Comparison of ENCODE assay signal across 21 cellular contexts in genomic region chr1:1118011-1118892, GRCh38. TPM values are rescaled to one million over a fixed set of nuclear protein-coding genes. Genes with fewer than 3 reads are reported as not detected.
DNase-seq lines count a peak whose midpoint lies in the region; ATAC-seq, FAIRE-seq and TF ChIP-seq lines count a peak whose summit lies in the region.
"Had no signal": no experiment of that assay in that cellular context is flagged by ENCODE, and none has a peak within 500 bp of the region (broad histone marks: within the 10 kb centered on the region; RNA-seq: fewer than 3 reads in every experiment).

No MANE protein-coding gene starts in this region.

- no peak overlapping the region for H3K27ac ChIP-seq in kidney (ENCODE audit: low read depth in 2 of 2, low read length in 2 of 2)
- H3K27ac ChIP-seq: SJSA1 had no signal

- H3K27ac Mint-ChIP-seq in WTC11 (no peak overlapping the region), progenitor cell of endocrine pancreas (no peak overlapping the region)
- H3K27ac Mint-ChIP-seq: activated B cell treated with CpG ODN at 0.5 μM for 24 hours had no signal

- H3K27me3 Mint-ChIP-seq in WTC11 (ENCODE audit: low read depth) = peaks cover 29% of the 10 kb centered on the region
- peaks cover 23% of the 10 kb centered on the region for H3K27me3 Mint-ChIP-seq in progenitor cell of endocrine pancreas

- no peaks in the 10 kb centered on the region for H3K36me3 ChIP-seq in kidney (ENCODE audit: control insufficient read depth in 1 of 2, insufficient read depth in 2 of 2, low read length in 2 of 2)

- H3K36me3 Mint-ChIP-seq in WTC11 (peaks cover 5% of the 10 kb centered on the region), progenitor cell of endocrine pancreas (ENCODE audit: insufficient read depth) (peaks cover 4% of the 10 kb centered on the region)

- intact Hi-C loops in kidney (cut with DNase I) = no loop called here

- H3K4me3 Mint-ChIP-seq in WTC11 (peak overlapping the region; percentile 12; the same call in 1 of the 2 replicates), progenitor cell of endocrine pancreas (ENCODE audit: low read depth) (peak overlapping the region; percentile 40)

- peaks cover 8% of the 10 kb centered on the region for H3K4me1 Mint-ChIP-seq in WTC11
- H3K4me1 Mint-ChIP-seq in progenitor cell of endocrine pancreas (ENCODE audit: low read depth) = peaks cover 9% of the 10 kb centered on the region

- H3K4me3 ChIP-seq in kidney (ENCODE audit: low read length in 2 of 2) = no peak overlapping the region
- H3K4me3 ChIP-seq: SJSA1 had no signal

- FAIRE-seq in kidney (lab: Jason Lieb, UNC) = no peak
- no peak for FAIRE-seq in HTR-8/SVneo (lab: Jason Lieb, UNC)
- FAIRE-seq: frontal cortex, G401.6 had no signal

- H3K9me3 Mint-ChIP-seq in WTC11 (peaks cover 4% of the 10 kb centered on the region), progenitor cell of endocrine pancreas (ENCODE audit: low read depth) (peaks cover 4% of the 10 kb centered on the region)

- CTCF ChIA-PET in WTC11 (lab: Charles Lee) = interaction anchor here (0.7 to 3.3 kb wide), 3 partner anchors 54 to 173 kb away, joined by 3 to 9 read pairs (median 5); no protein-coding TSS in a partner anchor

- ATAC-seq in activated CD4-positive, CD25-positive, alpha-beta regulatory T cell treated with anti-CD3 and anti-CD28 coated beads, Interleukin-2, amount 50 U/mL, for 24 hours = no peak
- ATAC-seq in WTC11 (no peak), GM21367 (IDR thresholded peaks at IDR 0.05; ENCODE audit: unreplicated experiment) (no peak)
- ATAC-seq: HCT116, left lobe of liver had no signal

- peak; percentile 22 for DNase-seq in activated CD4-positive, CD25-positive, alpha-beta regulatory T cell treated with anti-CD3 and anti-CD28 coated beads, Interleukin-2, amount 50 U/mL, for 72 hours
- DNase-seq in WTC11 (ENCODE audit: low spot score) = no peak
- peak; percentile 73 for DNase-seq in kidney
- DNase-seq in progenitor cell of endocrine pancreas (ENCODE audit: low spot score, unreplicated experiment) = no peak
- DNase-seq in COR-L47 (lab: John Stamatoyannopoulos, UW) = no peak
- no peak for DNase-seq in HTR-8/SVneo (ENCODE audit: insufficient read length, low spot score)
- DNase-seq: 8988T, activated B cell treated with CpG ODN at 0.5 μM for 24 hours, cortex of kidney, NCI-H1105 treated with DMSO at 0.1 percent for 48 hours had no signal

- H3K9me3 ChIP-seq in kidney (ENCODE audit: control insufficient read depth in 1 of 2, low read length in 2 of 2) = peaks cover 0 to 4% of the 10 kb centered on the region in 2 donors

- H3K4me1 ChIP-seq in kidney (ENCODE audit: control insufficient read depth in 1 of 2, insufficient read depth in 1 of 2, low read depth in 1 of 2, low read length in 2 of 2) = peaks cover 0 to 9% of the 10 kb centered on the region in 2 donors

- POLR2A ChIA-PET in WTC11 (lab: Charles Lee) = no interaction called here

- no peak overlapping the region for H3K9ac ChIP-seq in kidney (ENCODE audit: low read length in 2 of 2)

- no peak for TF ChIP-seq CTCF in WTC11 (IDR thresholded peaks at IDR 0.05)
- TF ChIP-seq CTCF in kidney (IDR thresholded peaks at IDR 0.05; ENCODE audit: borderline replicate concordance, extremely low read depth, insufficient read depth) = no peak
- no peak for TF ChIP-seq CTCF in progenitor cell of endocrine pancreas (IDR thresholded peaks at IDR 0.05; ENCODE audit: unreplicated experiment)

TF ChIP-seq in WTC11, 78 proteins besides CTCF, POLR2A, EP300 and RAD21:
- no peak for TF ChIP-seq ZNF317 (CRISPR knock-in tag; IDR thresholded peaks at IDR 0.05; ENCODE audit: borderline replicate concordance, low read depth)
- TF ChIP-seq TP53 (CRISPR knock-in tag; IDR thresholded peaks at IDR 0.05) = no peak
- TF ChIP-seq GRHL2 (CRISPR knock-in tag; IDR thresholded peaks at IDR 0.05; ENCODE audit: insufficient replicate concordance, severe bottlenecking) = no peak
- no peak for TF ChIP-seq ESRRA (CRISPR knock-in tag; IDR thresholded peaks at IDR 0.05; ENCODE audit: borderline replicate concordance)
- TF ChIP-seq EMX1 (CRISPR knock-in tag; IDR thresholded peaks at IDR 0.05) = no peak
- TF ChIP-seq ELF4 (CRISPR knock-in tag; IDR thresholded peaks at IDR 0.05; ENCODE audit: low read depth) = no peak
- no peak for TF ChIP-seq ZNF396 (CRISPR knock-in tag; IDR thresholded peaks at IDR 0.05; ENCODE audit: borderline replicate concordance)
- no peak for TF ChIP-seq E2F5 (CRISPR knock-in tag; IDR thresholded peaks at IDR 0.05)
- TF ChIP-seq ZBTB43 (CRISPR knock-in tag; IDR thresholded peaks at IDR 0.05) = no peak
- TF ChIP-seq E2F4 (CRISPR knock-in tag; IDR thresholded peaks at IDR 0.05; ENCODE audit: borderline replicate concordance, low read depth) = no peak
- no peak for TF ChIP-seq STAT6 (CRISPR knock-in tag; conservative IDR thresholded peaks at IDR 0.05; ENCODE audit: low read depth)
- TF ChIP-seq ATF1 (CRISPR knock-in tag; IDR thresholded peaks at IDR 0.05) = no peak
- TF ChIP-seq JUN (CRISPR knock-in tag; IDR thresholded peaks at IDR 0.05) = no peak

RNA-seq across cellular contexts. Expression of gene C1orf159, which starts 2.4 kb away (rescaled TPM):
- total RNA-seq in WTC11 (2021) = 13.9 to 17.8 TPM (median 14.0 TPM) in 3 replicates
- 14.8 TPM for total RNA-seq in kidney
- polyA plus RNA-seq in kidney (ENCODE audit: insufficient read depth, low read depth, low replicate concordance) = 8.6 TPM
- 21.3 and 23.2 TPM in 2 replicates for total RNA-seq in progenitor cell of endocrine pancreas

RNA-seq across cellular contexts. Expression of gene RNF223, which starts 44.1 kb away (rescaled TPM):
- total RNA-seq in WTC11 (2021) (not detected in 3 replicates), kidney (2.3 TPM), progenitor cell of endocrine pancreas (not detected in 2 replicates)
- 0.28 TPM for polyA plus RNA-seq in kidney (ENCODE audit: insufficient read depth, low read depth, low replicate concordance)
- total RNA-seq: activated B cell treated with CpG ODN at 0.5 μM for 24 hours; frontal cortex; left lobe of liver; OCI-LY7; SJSA1; T-helper 2 cell treated with Interferon-gamma antibody and Interleukin-4, amounts not matched to agents 100 ng/mL and 5 ng/mL, for 36 hours; temporal lobe had no signal
- polyA plus RNA-seq: BJ had no signal

RNA-seq across cellular contexts. Expression of gene TTLL10, which starts 55.4 kb away (rescaled TPM):
- 0.78 to 1.1 TPM (median 1.1 TPM) in 3 replicates for total RNA-seq in WTC11 (2021)
- 1.5 TPM for total RNA-seq in kidney
- not detected for polyA plus RNA-seq in kidney (ENCODE audit: insufficient read depth, low read depth, low replicate concordance)
- 5.0 and 5.5 TPM in 2 replicates for total RNA-seq in progenitor cell of endocrine pancreas
- total RNA-seq: frontal cortex, left lobe of liver, OCI-LY7, SJSA1, temporal lobe had no signal
- polyA plus RNA-seq: BJ had no signal

Comparison
In these comparisons a context has a peak if more than half of its experiments do, and no peak if none do; other contexts are left out.
1. DNase-seq: peak in activated CD4-positive, CD25-positive, alpha-beta regulatory T cell treated with anti-CD3 and anti-CD28 coated beads, Interleukin-2, amount 50 U/mL, for 72 hours (single experiment) and kidney (single experiment); none in WTC11 (single experiment), progenitor cell of endocrine pancreas (single experiment), COR-L47 (single experiment) and HTR-8/SVneo (single experiment).